ENCODE assay signal across 19 cellular contexts in genomic region chr3:126158912-126159227, GRCh38. TPM values are rescaled to one million over a fixed set of nuclear protein-coding genes. Genes with fewer than 3 reads are reported as not detected.
A peak's percentile ranks its signal among the peaks of the same experiment; 100 is the strongest.
DNase-seq lines count a peak whose midpoint lies in the region; ATAC-seq, FAIRE-seq and TF ChIP-seq lines count a peak whose summit lies in the region.
"Had no signal": no experiment of that assay in that cellular context is flagged by ENCODE, and none has a peak within 500 bp of the region (broad histone marks: within the 10 kb centered on the region; RNA-seq: fewer than 3 reads in every experiment).

No MANE protein-coding gene starts in this region.

- CTCF ChIA-PET in HepG2 (lab: Yijun Ruan, JAX; ENCODE audit: low intra/inter-chr PET ratio, low total read pairs): no interaction called here

- ATAC-seq in HepG2 (no peak), right lobe of liver (no peak), GM18858 (IDR thresholded peaks at IDR 0.05; ENCODE audit: unreplicated experiment) (no peak), HG02884 (IDR thresholded peaks at IDR 0.05; ENCODE audit: unreplicated experiment) (no peak)

- TF ChIP-seq RAD21 in HepG2 (CRISPR knock-in tag; IDR thresholded peaks at IDR 0.05): no peak

- no peak overlapping the region for H3K27ac ChIP-seq in HepG2 (ENCODE audit: extremely low read length, insufficient read depth, low read length)
- H3K27ac ChIP-seq in right lobe of liver: no peak overlapping the region
- H3K27ac ChIP-seq in cingulate gyrus (ENCODE audit: low read depth, low read length): peak overlapping the region; percentile 10
- H3K27ac ChIP-seq: HL-60 had no signal

- no peak overlapping the region for H2AFZ ChIP-seq in HepG2 (ENCODE audit: low read length)

- TF ChIP-seq POLR2A in HepG2 (IDR thresholded peaks at IDR 0.05; ENCODE audit: insufficient read depth in 1 of 2, low read depth in 2 of 2, low read length in 2 of 2): no peak
- TF ChIP-seq POLR2A in right lobe of liver (IDR thresholded peaks at IDR 0.05): no peak

- TF ChIP-seq CTCF in HepG2 (CRISPR knock-in tag; IDR thresholded peaks at IDR 0.05) (no peak), right lobe of liver (IDR thresholded peaks at IDR 0.05) (no peak), neural crest cell (conservative IDR thresholded peaks at IDR 0.05) (no peak), type B pancreatic cell (conservative IDR thresholded peaks at IDR 0.05) (no peak)

- no peaks in the 10 kb centered on the region for H4K20me1 ChIP-seq in HepG2 (ENCODE audit: insufficient read depth, low read length)

- BruUV-seq in HepG2 (replicated peaks; lab: Mats Ljungman, UMichigan): no TSS peak

- H3K9me3 ChIP-seq in HepG2 (ENCODE audit: low read length) (no peaks in the 10 kb centered on the region), right lobe of liver (no peaks in the 10 kb centered on the region)
- H3K9me3 ChIP-seq: BE2C, HAP-1 had no signal

- H3K27me3 ChIP-seq in HepG2 (ENCODE audit: control insufficient read depth in 1 of 2, insufficient read depth in 2 of 2, low read length in 2 of 2) (no peaks in the 10 kb centered on the region), right lobe of liver (no peaks in the 10 kb centered on the region)

- H3K9me3 Mint-ChIP-seq in neural crest cell (no peaks in the 10 kb centered on the region), type B pancreatic cell (no peaks in the 10 kb centered on the region)

- H3K36me3 Mint-ChIP-seq in neural crest cell (ENCODE audit: low read depth) (no peaks in the 10 kb centered on the region), type B pancreatic cell (no peaks in the 10 kb centered on the region)
- H3K36me3 Mint-ChIP-seq: CD14-positive monocyte; CD4-positive, alpha-beta memory T cell had no signal

- POLR2A ChIA-PET in HepG2 (lab: Yijun Ruan, JAX): no interaction called here

- no peak for DNase-seq in HepG2 (ENCODE audit: low spot score)
- DNase-seq in right lobe of liver: no peak
- DNase-seq in neural crest cell (ENCODE audit: low read depth, low spot score): no peak
- peak; percentile 58 for DNase-seq in type B pancreatic cell (ENCODE audit: extremely low spot score, unreplicated experiment)
- no peak for DNase-seq in NCI-H345 treated with DMSO at 0.1 percent for 48 hours (lab: John Stamatoyannopoulos, UW; ENCODE audit: unreplicated experiment)
- DNase-seq: 8988T; BE2C; CD4-positive, alpha-beta memory T cell; DMS153; DMS79; GDM1; IMR-90; KBM-7 had no signal

- H3K4me3 ChIP-seq in HepG2 (replicated peaks in 1 of 3; ENCODE audit: insufficient read depth in 1 of 3, low read depth in 2 of 3, low read length in 3 of 3) (no peak overlapping the region), right lobe of liver (no peak overlapping the region)
- H3K4me3 ChIP-seq: HAP-1 had no signal

- 92% methylated on average over 4 of the region's 4 CpGs for WGBS in HepG2 (ENCODE audit: low lambda C conversion rate)
- WGBS in right lobe of liver (ENCODE audit: insufficient coverage, low coverage, low lambda C conversion rate, missing lambda C conversion rate): 83% methylated on average over 2 of the region's 4 CpGs

- in situ Hi-C loops in HepG2 (cut with HindIII; ENCODE audit: extremely low pct_ligation_motif_present, low pct_unique_long_range_greater_than_20kb): no loop called here

- intact Hi-C loops in HepG2 (cut with micrococcal nuclease; ENCODE audit: unreplicated experiment) (no loop called here), right lobe of liver (cut with DNase I) (no loop called here)

- peaks cover 6% of the 10 kb centered on the region for H3K27me3 Mint-ChIP-seq in neural crest cell (ENCODE audit: low read depth)
- no peaks in the 10 kb centered on the region for H3K27me3 Mint-ChIP-seq in type B pancreatic cell

- H3K79me2 ChIP-seq in HepG2 (ENCODE audit: insufficient read depth, low read length): no peaks in the 10 kb centered on the region

- H3K4me1 Mint-ChIP-seq in neural crest cell (peaks cover 11% of the 10 kb centered on the region), type B pancreatic cell (ENCODE audit: unreplicated experiment) (peaks cover 16% of the 10 kb centered on the region)
- H3K4me1 Mint-ChIP-seq: CD14-positive monocyte had no signal

- no peak overlapping the region for H3K9ac ChIP-seq in HepG2 (ENCODE audit: insufficient read depth, low read depth, low read length)

- FAIRE-seq in HepG2 (lab: Jason Lieb, UNC): no peak

- TF ChIP-seq EP300 in HepG2 (IDR thresholded peaks at IDR 0.05; ENCODE audit: low read depth in 2 of 2, low read length in 2 of 2) (no peak), HepG2 (CRISPR knock-in tag; IDR thresholded peaks at IDR 0.05; ENCODE audit: borderline replicate concordance) (no peak)

- H3K4me3 Mint-ChIP-seq in neural crest cell (no peak overlapping the region), type B pancreatic cell (no peak overlapping the region)
- H3K4me3 Mint-ChIP-seq: CD14-positive monocyte; CD4-positive, alpha-beta memory T cell had no signal

- H3K36me3 ChIP-seq in HepG2 (replicated peaks in 1 of 2; ENCODE audit: control insufficient read depth in 1 of 2, insufficient read depth in 2 of 2, low read length in 2 of 2): peaks cover 11 to 29% of the 10 kb centered on the region in 2 experiments
- H3K36me3 ChIP-seq in right lobe of liver: peaks cover 0 to 83% (median 38%) of the 10 kb centered on the region in 4 donors
- H3K36me3 ChIP-seq: BE2C, HAP-1 had no signal

- H3K4me1 ChIP-seq in HepG2 (ENCODE audit: insufficient read depth, low read length) (no peaks in the 10 kb centered on the region), right lobe of liver (no peaks in the 10 kb centered on the region)
- H3K4me1 ChIP-seq: BE2C, HAP-1 had no signal

- H3K27ac Mint-ChIP-seq in neural crest cell (ENCODE audit: unreplicated experiment): peak overlapping the region; percentile 87
- H3K27ac Mint-ChIP-seq in type B pancreatic cell: no peak overlapping the region
- H3K27ac Mint-ChIP-seq: CD4-positive, alpha-beta memory T cell had no signal

- no peak overlapping the region for H3K4me2 ChIP-seq in HepG2 (ENCODE audit: low read depth, low read length)

TF ChIP-seq in HepG2, 621 proteins besides CTCF, POLR2A, EP300 and RAD21 (continues in another document):
- TF ChIP-seq ZNF574 (CRISPR knock-in tag; IDR thresholded peaks at IDR 0.05) (no peak), ZNF776 (CRISPR knock-in tag; IDR thresholded peaks at IDR 0.05) (no peak), ZNF619 (CRISPR knock-in tag; IDR thresholded peaks at IDR 0.05) (no peak), MAFF (IDR thresholded peaks at IDR 0.05; ENCODE audit: low read depth, low read length) (peak; percentile 30; the same call in 1 of the 2 replicates), PAF1 (CRISPR knock-in tag; IDR thresholded peaks at IDR 0.05) (no peak), ZNF614 (CRISPR knock-in tag; IDR thresholded peaks at IDR 0.05; ENCODE audit: borderline replicate concordance) (no peak), TOE1 (CRISPR knock-in tag; IDR thresholded peaks at IDR 0.05) (no peak), ZNF644 (CRISPR knock-in tag; IDR thresholded peaks at IDR 0.05; ENCODE audit: low read depth) (no peak), SIX1 (CRISPR knock-in tag; IDR thresholded peaks at IDR 0.05; ENCODE audit: borderline replicate concordance) (no peak), MIER3 (CRISPR knock-in tag; IDR thresholded peaks at IDR 0.05; ENCODE audit: borderline replicate concordance) (no peak)

RNA-seq across cellular contexts. Expression of gene ALDH1L1, which starts 21.5 kb away (rescaled TPM):
- 20.8 and 28.7 TPM in 2 replicates for total RNA-seq in HepG2 (2016; rRNA removed; fragmentation: Illumina TruSeq; extraction: Trizol)
- 5.0 and 5.4 TPM in 2 replicates for total RNA-seq in HepG2 (2016; cell fraction: cytosol; rRNA removed; fragmentation: Illumina TruSeq; extraction: Trizol; ENCODE audit: low read depth)
- 19.2 and 30.5 TPM in 2 replicates for total RNA-seq in HepG2 (2016; cell fraction: insoluble cytoplasmic fraction; rRNA removed; fragmentation: Illumina TruSeq; extraction: Trizol)
- 7.0 and 9.4 TPM in 2 replicates for total RNA-seq in HepG2 (2016; cell fraction: membrane; rRNA removed; fragmentation: Illumina TruSeq; extraction: Trizol)
- 31.8 and 38.2 TPM in 2 replicates for total RNA-seq in HepG2 (2016; cell fraction: nucleus; rRNA removed; fragmentation: Illumina TruSeq; extraction: Trizol)
- 10.5 and 11.2 TPM in 2 replicates for polyA plus RNA-seq in HepG2 (2011; rRNA removed)
- 7.0 and 9.9 TPM in 2 replicates for polyA plus RNA-seq in HepG2 (2011; cell fraction: cytosol; rRNA removed)
- polyA plus RNA-seq in HepG2 (2011; cell fraction: nucleus; rRNA removed): 20.7 and 30.5 TPM in 2 replicates
- polyA plus RNA-seq in HepG2 (2012): 19.0 TPM in 2 replicates
- 2.5 and 2.7 TPM in 2 replicates for polyA plus RNA-seq in HepG2 (2016; cell fraction: cytosol; fragmentation: Illumina TruSeq; extraction: Trizol; ENCODE audit: low read depth)
- polyA plus RNA-seq in HepG2 (2016; cell fraction: insoluble cytoplasmic fraction; fragmentation: Illumina TruSeq; extraction: Trizol; ENCODE audit: low read depth): 18.2 and 19.3 TPM in 2 replicates
- 2.9 and 5.1 TPM in 2 replicates for polyA plus RNA-seq in HepG2 (2016; cell fraction: membrane; fragmentation: Illumina TruSeq; extraction: Trizol; ENCODE audit: low read depth)
- 40.2 and 43.0 TPM in 2 replicates for polyA plus RNA-seq in HepG2 (2016; cell fraction: nucleus; fragmentation: Illumina TruSeq; extraction: Trizol; ENCODE audit: insufficient read depth, low read depth)
- polyA minus RNA-seq in HepG2 (2011; rRNA and poly(A)+ RNA removed; ENCODE audit: low replicate concordance): 0.05 and 25.1 TPM in 2 replicates
- polyA minus RNA-seq in HepG2 (2011; cell fraction: cytosol; rRNA and poly(A)+ RNA removed): 6.9 and 7.7 TPM in 2 replicates
- polyA minus RNA-seq in HepG2 (2011; cell fraction: nucleus; rRNA and poly(A)+ RNA removed): 20.6 and 24.5 TPM in 2 replicates
- 100 to 1,000 TPM in 5 of 6 experiments, 10 to 100 TPM in 1; 94.9 to 962 (median 353) TPM for total RNA-seq in right lobe of liver
- 0.49 and 0.66 TPM in 2 replicates for total RNA-seq in neural crest cell
- 5.0 and 10.2 TPM in 2 replicates for total RNA-seq in type B pancreatic cell (ENCODE audit: low replicate concordance)
- total RNA-seq: CD4-positive, alpha-beta memory T cell; IMR-90 had no signal
- polyA plus RNA-seq: CD14-positive monocyte; CD4-positive, alpha-beta memory T cell; IMR-90 had no signal
